In the genomic region with DNA sequence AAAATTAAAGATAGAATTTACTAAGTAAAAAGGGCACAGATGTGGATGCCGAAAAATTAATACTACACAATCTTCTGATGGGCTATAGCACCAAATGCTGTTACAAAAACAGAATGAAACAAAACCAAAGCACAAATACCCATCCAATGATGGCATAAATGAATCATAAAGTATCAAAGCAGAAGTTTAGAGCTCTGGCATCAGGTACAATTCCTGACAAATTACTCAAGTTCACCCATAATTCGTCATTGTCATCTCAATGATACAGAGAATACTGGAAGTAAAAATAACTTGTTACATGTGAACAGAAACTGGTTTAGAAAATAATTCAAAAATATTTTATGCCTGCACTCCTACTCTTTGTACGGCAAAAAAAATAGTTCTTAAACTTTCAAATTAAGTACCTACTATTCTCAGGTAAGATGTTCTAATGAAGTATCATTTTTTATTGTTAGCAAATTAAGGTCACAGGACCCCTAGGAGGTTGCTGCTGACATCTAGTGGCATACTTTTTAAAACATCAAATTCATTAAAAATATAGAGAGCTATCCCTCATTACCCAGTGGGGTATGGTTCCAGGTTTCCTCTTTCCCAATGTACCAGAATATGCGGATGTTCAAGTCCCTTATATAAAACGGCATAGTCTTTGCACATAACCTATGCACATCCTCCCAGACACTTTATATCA, we compare ENCODE assay signal across 8 cellular contexts.
DNase-seq lines count a peak whose midpoint lies in the region; ATAC-seq and TF ChIP-seq lines count a peak whose summit lies in the region.

No MANE protein-coding gene starts in this region.

- H3K27ac Mint-ChIP-seq in activated naive CD4-positive, alpha-beta T cell treated with anti-CD3 and anti-CD28 coated beads, Interleukin-2, amount 50 U/mL, for 72 hours: no peak overlapping the region

- H3K36me3 ChIP-seq in left lung: no peaks in the 10 kb centered on the region

- peak; percentile 3 for DNase-seq in NCI-H1694 treated with DMSO at 0.1 percent for 48 hours (lab: John Stamatoyannopoulos, UW)
- DNase-seq in NCI-H1694 (lab: John Stamatoyannopoulos, UW): no peak
- DNase-seq in HT-29 (ENCODE audit: low spot score): peak; percentile 77
- no peak for DNase-seq in activated naive CD4-positive, alpha-beta T cell treated with anti-CD3 and anti-CD28 coated beads, Interleukin-2, amount 50 U/mL, for 72 hours (ENCODE audit: low spot score in 2 of 2)
- DNase-seq in left lung: no peak
- no peak for DNase-seq in hypothalamus (lab: John Stamatoyannopoulos, UW)

- no peaks in the 10 kb centered on the region for H3K9me3 ChIP-seq in left lung

- ATAC-seq in activated naive CD4-positive, alpha-beta T cell treated with anti-CD3 and anti-CD28 coated beads, Interleukin-2, amount 50 U/mL, for 72 hours: peak; percentile 72 to 81
- peak; percentile 34 for ATAC-seq in left lung
- ATAC-seq in GM19328 (IDR thresholded peaks at IDR 0.05; ENCODE audit: unreplicated experiment): no peak
- ATAC-seq in HG03571 (IDR thresholded peaks at IDR 0.05; ENCODE audit: unreplicated experiment): no peak

- intact Hi-C loops in left lung (cut with DNase I): loop anchor here in 1 of 2 donors (10.0 kb wide), 1 partner anchor 365 kb away; no protein-coding TSS in a partner anchor

- H3K27ac ChIP-seq in left lung: no peak overlapping the region

- H3K4me3 ChIP-seq in left lung: no peak overlapping the region

- H3K4me1 ChIP-seq in left lung: no peaks in the 10 kb centered on the region

- no peaks in the 10 kb centered on the region for H3K27me3 ChIP-seq in left lung

- peaks cover 7 to 25% of the 10 kb centered on the region in 2 donors for H3K36me3 Mint-ChIP-seq in activated naive CD4-positive, alpha-beta T cell treated with anti-CD3 and anti-CD28 coated beads, Interleukin-2, amount 50 U/mL, for 72 hours

- peaks cover 0 to 4% of the 10 kb centered on the region in 2 donors for H3K9me3 Mint-ChIP-seq in activated naive CD4-positive, alpha-beta T cell treated with anti-CD3 and anti-CD28 coated beads, Interleukin-2, amount 50 U/mL, for 72 hours

- TF ChIP-seq CTCF in left lung (IDR thresholded peaks at IDR 0.05): peak in 1 of 2 donors; percentile 40

Comparison
In these comparisons a context has a peak if more than half of its experiments do, and no peak if none do; other contexts are left out.
1. DNase-seq: peak in NCI-H1694 treated with DMSO at 0.1 percent for 48 hours (single experiment) and HT-29 (single experiment); none in NCI-H1694 (single experiment), activated naive CD4-positive, alpha-beta T cell treated with anti-CD3 and anti-CD28 coated beads, Interleukin-2, amount 50 U/mL, for 72 hours (0 of 2), left lung (0 of 2) and hypothalamus (0 of 51).
2. ATAC-seq: peak in activated naive CD4-positive, alpha-beta T cell treated with anti-CD3 and anti-CD28 coated beads, Interleukin-2, amount 50 U/mL, for 72 hours (2 of 2) and left lung (single experiment); none in GM19328 (single experiment) and HG03571 (single experiment).